Comparison of ENCODE assay signal across 13 cellular contexts in the genomic region with DNA sequence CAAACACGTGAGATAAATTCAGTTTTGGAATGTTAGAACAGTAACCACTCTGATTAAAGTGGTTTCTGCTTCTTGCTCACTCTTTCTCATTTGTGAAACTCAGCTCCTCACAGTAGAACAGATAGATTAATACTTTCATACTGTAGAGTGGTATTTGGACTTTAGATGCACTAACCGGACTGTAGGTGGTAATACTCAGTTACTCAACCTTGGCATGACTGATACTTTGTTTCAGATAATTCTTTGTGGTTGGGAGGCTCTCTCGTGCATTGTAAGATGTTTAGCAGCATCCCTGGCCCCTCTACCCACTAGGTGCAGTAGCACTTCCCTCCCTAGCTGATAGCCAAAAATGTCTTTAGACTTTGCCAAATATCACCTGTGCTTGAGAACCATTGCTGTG. TPM values are rescaled to one million over a fixed set of nuclear protein-coding genes. Genes with fewer than 3 reads are reported as not detected.
A peak's percentile ranks its signal among the peaks of the same experiment; 100 is the strongest.
DNase-seq lines count a peak whose midpoint lies in the region; ATAC-seq, FAIRE-seq and TF ChIP-seq lines count a peak whose summit lies in the region.
"Had no signal": no experiment of that assay in that cellular context is flagged by ENCODE, and none has a peak within 500 bp of the region (broad histone marks: within the 10 kb centered on the region; RNA-seq: fewer than 3 reads in every experiment).

No MANE protein-coding gene starts in this region.

- intact Hi-C loops in naive thymus-derived CD4-positive, alpha-beta T cell (cut with micrococcal nuclease), result no loop called here

- H3K9me3 Mint-ChIP-seq in astrocyte (ENCODE audit: unreplicated experiment), result no peaks in the 10 kb centered on the region
- H3K9me3 Mint-ChIP-seq in naive thymus-derived CD4-positive, alpha-beta T cell, result no peaks in the 10 kb centered on the region

- no peak overlapping the region for H3K4me3 ChIP-seq in GM12864 (ENCODE audit: low read depth, low read length)
- no peak overlapping the region for H3K4me3 ChIP-seq in astrocyte (ENCODE audit: insufficient read depth, low read depth, low read length)
- H3K4me3 ChIP-seq in naive thymus-derived CD4-positive, alpha-beta T cell (ENCODE audit: low read length), result no peak overlapping the region
- H3K4me3 ChIP-seq: mucosa of descending colon, SK-N-MC had no signal

- ATAC-seq in GM19351 (IDR thresholded peaks at IDR 0.05; ENCODE audit: unreplicated experiment) (peak; percentile 49), HG03060 (IDR thresholded peaks at IDR 0.05; ENCODE audit: low read depth, unreplicated experiment) (peak; percentile 77), HG03139 (IDR thresholded peaks at IDR 0.05; ENCODE audit: unreplicated experiment) (no peak)
- ATAC-seq in naive thymus-derived CD4-positive, alpha-beta T cell, result no peak
- ATAC-seq: mucosa of descending colon had no signal

- no peaks in the 10 kb centered on the region for H3K27me3 Mint-ChIP-seq in astrocyte (ENCODE audit: low read depth, unreplicated experiment)
- H3K27me3 Mint-ChIP-seq in naive thymus-derived CD4-positive, alpha-beta T cell, result no peaks in the 10 kb centered on the region

- H3K9me3 ChIP-seq in astrocyte (ENCODE audit: insufficient read depth, low read depth, low read length), result no peaks in the 10 kb centered on the region
- no peaks in the 10 kb centered on the region for H3K9me3 ChIP-seq in naive thymus-derived CD4-positive, alpha-beta T cell (ENCODE audit: control insufficient read depth in 2 of 3, low read length in 3 of 3)
- H3K9me3 ChIP-seq: mucosa of descending colon had no signal

- no peak for TF ChIP-seq CTCF in GM12864 (IDR thresholded peaks at IDR 0.05; ENCODE audit: low read depth, low read length, missing control alignments)
- TF ChIP-seq CTCF in astrocyte (IDR thresholded peaks at IDR 0.05; ENCODE audit: insufficient read depth, low read depth, low read length), result no peak

- H3K9ac ChIP-seq in astrocyte (ENCODE audit: low read length), result no peak overlapping the region

- POLR2A ChIA-PET in naive thymus-derived CD4-positive, alpha-beta T cell (lab: Charles Lee), result no interaction called here

- H3K4me2 ChIP-seq in astrocyte (ENCODE audit: low read length), result no peak overlapping the region

- H2AFZ ChIP-seq in astrocyte (ENCODE audit: low read depth, low read length), result no peak overlapping the region

- peaks cover 2% of the 10 kb centered on the region for H3K36me3 Mint-ChIP-seq in astrocyte (ENCODE audit: low read depth, unreplicated experiment)
- H3K36me3 Mint-ChIP-seq in naive thymus-derived CD4-positive, alpha-beta T cell, result peaks cover 0 to 12% (median 5%) of the 10 kb centered on the region in 5 donors

- no peak overlapping the region for H3K27ac ChIP-seq in astrocyte (ENCODE audit: low read depth, low read length)
- H3K27ac ChIP-seq in naive thymus-derived CD4-positive, alpha-beta T cell (ENCODE audit: low read depth, low read length), result no peak overlapping the region
- H3K27ac ChIP-seq: SK-N-MC had no signal

- peaks cover 44% of the 10 kb centered on the region for H3K79me2 ChIP-seq in astrocyte (ENCODE audit: insufficient read depth, low read length)

- H3K4me1 Mint-ChIP-seq in astrocyte (ENCODE audit: low read depth, unreplicated experiment), result peaks cover 19% of the 10 kb centered on the region
- peaks cover 8 to 16% (median 13%) of the 10 kb centered on the region in 7 donors for H3K4me1 Mint-ChIP-seq in naive thymus-derived CD4-positive, alpha-beta T cell

- no peaks in the 10 kb centered on the region for H3K36me3 ChIP-seq in astrocyte (ENCODE audit: insufficient read depth, low read length)
- H3K36me3 ChIP-seq in naive thymus-derived CD4-positive, alpha-beta T cell (ENCODE audit: control insufficient read depth in 2 of 3, insufficient read depth in 3 of 3, low read length in 3 of 3), result no peaks in the 10 kb centered on the region

- peak; percentile 30 for DNase-seq in GM12864 (ENCODE audit: low read depth)
- peak; percentile 62 for DNase-seq in astrocyte (ENCODE audit: low read depth)
- no peak for DNase-seq in A172 (ENCODE audit: low spot score)
- DNase-seq in NCI-H1092 (lab: John Stamatoyannopoulos, UW), result no peak
- DNase-seq in naive thymus-derived CD4-positive, alpha-beta T cell, result no peak
- DNase-seq: glutamatergic neuron; mucosa of descending colon; stimulated activated naive CD4-positive, alpha-beta T cell treated with Interleukin-2 at 50 U/mL for 16 hours had no signal

- H3K4me1 ChIP-seq in astrocyte (ENCODE audit: insufficient read depth, low read length), result no peaks in the 10 kb centered on the region
- H3K4me1 ChIP-seq in naive thymus-derived CD4-positive, alpha-beta T cell (ENCODE audit: control insufficient read depth in 2 of 2, insufficient read depth in 2 of 2, low read length in 2 of 2), result no peaks in the 10 kb centered on the region

- H3K27me3 ChIP-seq in astrocyte (ENCODE audit: insufficient read depth, low read length), result no peaks in the 10 kb centered on the region
- H3K27me3 ChIP-seq in naive thymus-derived CD4-positive, alpha-beta T cell (ENCODE audit: control insufficient read depth in 2 of 2, insufficient read depth in 2 of 2, low read length in 2 of 2), result no peaks in the 10 kb centered on the region

- peaks cover 15% of the 10 kb centered on the region for H4K20me1 ChIP-seq in astrocyte (ENCODE audit: insufficient read depth, low read length)

- CTCF ChIA-PET in naive thymus-derived CD4-positive, alpha-beta T cell (lab: Charles Lee), result no interaction called here

- FAIRE-seq in astrocyte (lab: Jason Lieb, UNC), result no peak
- FAIRE-seq: D721Med had no signal

- no peak overlapping the region for H3K27ac Mint-ChIP-seq in astrocyte (ENCODE audit: unreplicated experiment)
- H3K27ac Mint-ChIP-seq in naive thymus-derived CD4-positive, alpha-beta T cell, result peak overlapping the region in 1 of 9 donors; percentile 21

- no peak overlapping the region for H3K4me3 Mint-ChIP-seq in astrocyte (ENCODE audit: unreplicated experiment)
- H3K4me3 Mint-ChIP-seq in naive thymus-derived CD4-positive, alpha-beta T cell, result no peak overlapping the region

RNA-seq across cellular contexts. Expression of gene MCU, which starts 37.6 kb away (rescaled TPM):
- 29.3 and 31.8 TPM in 2 replicates for total RNA-seq in astrocyte
- total RNA-seq in A172 (2014; rRNA removed; shearing (Covaris generic)), result 49.7 and 65.2 TPM in 2 replicates
- 10 to 100 TPM in 4 of 5 experiments, 1 to 10 TPM in 1; 7.7 to 14.3 (median 12.7) TPM for total RNA-seq in naive thymus-derived CD4-positive, alpha-beta T cell
- 1 to 10 TPM; 4.8 to 9.4 TPM for polyA plus RNA-seq in naive thymus-derived CD4-positive, alpha-beta T cell

Comparison
In these comparisons a context has a peak if more than half of its experiments do, and no peak if none do; other contexts are left out.
1. DNase-seq: peak in GM12864 (single experiment) and astrocyte (single experiment); none in A172 (single experiment), NCI-H1092 (single experiment) and naive thymus-derived CD4-positive, alpha-beta T cell (0 of 9).
2. ATAC-seq: peak in GM19351 (single experiment) and HG03060 (single experiment); none in HG03139 (single experiment) and naive thymus-derived CD4-positive, alpha-beta T cell (single experiment).